Comparison of ENCODE assay signal across 16 cellular contexts in genomic region chr16:85346404-85347212, GRCh38.
DNase-seq lines count a peak whose midpoint lies in the region; ATAC-seq, FAIRE-seq and TF ChIP-seq lines count a peak whose summit lies in the region.
"Had no signal": no experiment of that assay in that cellular context is flagged by ENCODE, and none has a peak within 500 bp of the region (broad histone marks: within the 10 kb centered on the region; RNA-seq: fewer than 3 reads in every experiment).

No MANE protein-coding gene starts in this region.

- no peaks in the 10 kb centered on the region for H3F3A ChIP-seq in neural cell (ENCODE audit: insufficient read depth, low read length, poor library complexity, severe bottlenecking)

- H3K27ac Mint-ChIP-seq in stimulated activated naive B cell treated with anti-CD40 and anti-IgM and Interleukin-4, amounts not matched to agents 10 μg/mL and 1 μg/mL and 100 μg/mL, for 72 hours = no peak overlapping the region
- H3K27ac Mint-ChIP-seq: CD4-positive, alpha-beta T cell had no signal

- H3K27me3 ChIP-seq in bronchial epithelial cell (ENCODE audit: control insufficient read depth, insufficient read depth, low read length) (peaks cover 3% of the 10 kb centered on the region), neural cell (ENCODE audit: insufficient read depth, low read depth, low read length) (no peaks in the 10 kb centered on the region), gastrocnemius medialis (no peaks in the 10 kb centered on the region)

- H3K4me3 ChIP-seq in A549 (no peak overlapping the region), bronchial epithelial cell (ENCODE audit: low read depth, low read length) (no peak overlapping the region), neural cell (ENCODE audit: low read length) (no peak overlapping the region), gastrocnemius medialis (no peak overlapping the region)
- H3K4me3 ChIP-seq: HAP-1 had no signal

- peaks cover 0 to 2% of the 10 kb centered on the region in 2 donors for H3K4me1 Mint-ChIP-seq in stimulated activated naive B cell treated with anti-CD40 and anti-IgM and Interleukin-4, amounts not matched to agents 10 μg/mL and 1 μg/mL and 100 μg/mL, for 72 hours
- H3K4me1 Mint-ChIP-seq: B cell had no signal

- TF ChIP-seq RAD21 in A549 (conservative IDR thresholded peaks at IDR 0.05 in 1 of 2, IDR thresholded peaks at IDR 0.05 in 1 of 2) = no peak
- no peak for TF ChIP-seq RAD21 in neural cell (conservative IDR thresholded peaks at IDR 0.05)

- no peak for DNase-seq in A549 (ENCODE audit: low read depth in 1 of 2, low spot score in 1 of 2)
- no peak for DNase-seq in HTR-8/SVneo (ENCODE audit: insufficient read length, low spot score)
- DNase-seq in bronchial epithelial cell (ENCODE audit: low read depth) = no peak
- no peak for DNase-seq in stimulated activated naive CD8-positive, alpha-beta T cell treated with anti-CD3 and anti-CD28 coated beads, Interleukin-15, Interleukin-2, amounts not matched to agents 100 U/mL and 50 U/mL, for 24 hours
- DNase-seq in stimulated activated naive B cell treated with anti-CD40 and anti-IgM and Interleukin-4, amounts not matched to agents 10 μg/mL and 1 μg/mL and 100 μg/mL, for 72 hours = no peak
- no peak for DNase-seq in superior temporal gyrus (ENCODE audit: extremely low spot score)
- DNase-seq in gastrocnemius medialis = no peak
- DNase-seq: C1 segment of cervical spinal cord; CD4-positive, alpha-beta T cell; DMS79; GOT3 had no signal

- H3K4me1 ChIP-seq in A549 (peaks cover 13% of the 10 kb centered on the region), gastrocnemius medialis (peaks cover 26% of the 10 kb centered on the region in 2 donors)
- H3K4me1 ChIP-seq: HAP-1 had no signal

- no peak overlapping the region for H3K27ac ChIP-seq in A549
- H3K27ac ChIP-seq in neural cell (ENCODE audit: low read length) = no peak overlapping the region
- no peak overlapping the region for H3K27ac ChIP-seq in gastrocnemius medialis

- no peaks in the 10 kb centered on the region for H3K9me3 ChIP-seq in A549
- no peaks in the 10 kb centered on the region for H3K9me3 ChIP-seq in neural cell (ENCODE audit: low read length)
- no peaks in the 10 kb centered on the region for H3K9me3 ChIP-seq in gastrocnemius medialis
- H3K9me3 ChIP-seq: HAP-1 had no signal

- no peak overlapping the region for H3K4me3 Mint-ChIP-seq in stimulated activated naive B cell treated with anti-CD40 and anti-IgM and Interleukin-4, amounts not matched to agents 10 μg/mL and 1 μg/mL and 100 μg/mL, for 72 hours
- H3K4me3 Mint-ChIP-seq: B cell; CD4-positive, alpha-beta T cell had no signal

- in situ Hi-C loops in gastrocnemius medialis (cut with MboI; ENCODE audit: low sequenced_read_pairs in 4 of 4) = no loop called here

- TF ChIP-seq CTCF in A549 (IDR thresholded peaks at IDR 0.05) (no peak), bronchial epithelial cell (IDR thresholded peaks at IDR 0.05; ENCODE audit: insufficient read depth, low read length, severe bottlenecking) (no peak), neural cell (IDR thresholded peaks at IDR 0.05; ENCODE audit: poor library complexity, severe bottlenecking) (no peak), gastrocnemius medialis (IDR thresholded peaks at IDR 0.05 in 4 of 5, conservative IDR thresholded peaks at IDR 0.05 in 1 of 5) (no peak)

- no peaks in the 10 kb centered on the region for H3K9me2 ChIP-seq in neural cell (ENCODE audit: insufficient read depth, low read length)

- no peak for FAIRE-seq in A549 (lab: Jason Lieb, UNC)
- FAIRE-seq in HTR-8/SVneo (lab: Jason Lieb, UNC) = peak; percentile 94
- FAIRE-seq in bronchial epithelial cell (lab: Jason Lieb, UNC) = peak; percentile 52
- FAIRE-seq: GM12892, GM19239 had no signal

- H3K4me2 ChIP-seq in A549 (no peak overlapping the region), neural cell (ENCODE audit: low read length) (no peak overlapping the region)

- CTCF ChIA-PET in A549 (lab: Yijun Ruan, JAX) = interaction anchor here (1.2 to 2.6 kb wide), 6 partner anchors 13 to 269 kb away, joined by 4 to 8 read pairs (median 6); no protein-coding TSS in a partner anchor

- peaks cover 37 to 38% of the 10 kb centered on the region in 2 donors for H3K27me3 Mint-ChIP-seq in stimulated activated naive B cell treated with anti-CD40 and anti-IgM and Interleukin-4, amounts not matched to agents 10 μg/mL and 1 μg/mL and 100 μg/mL, for 72 hours
- H3K27me3 Mint-ChIP-seq: CD4-positive, alpha-beta T cell had no signal

- TF ChIP-seq EP300 in A549 (IDR thresholded peaks at IDR 0.05) = no peak
- TF ChIP-seq EP300 in neural cell (conservative IDR thresholded peaks at IDR 0.05; ENCODE audit: poor library complexity, severe bottlenecking) = peak; percentile 87

- ATAC-seq in A549 = no peak
- ATAC-seq in stimulated activated naive CD8-positive, alpha-beta T cell treated with anti-CD3 and anti-CD28 coated beads, Interleukin-15, Interleukin-2, amounts not matched to agents 100 U/mL and 50 U/mL, for 24 hours = no peak
- ATAC-seq in stimulated activated naive B cell treated with anti-CD40 and anti-IgM and Interleukin-4, amounts not matched to agents 10 μg/mL and 1 μg/mL and 100 μg/mL, for 72 hours (replicated peaks) = no peak
- no peak for ATAC-seq in gastrocnemius medialis

- intact Hi-C loops in gastrocnemius medialis (cut with DNase I; ENCODE audit: low total_unique reads) = no loop called here

- no peaks in the 10 kb centered on the region for H3K36me3 Mint-ChIP-seq in stimulated activated naive B cell treated with anti-CD40 and anti-IgM and Interleukin-4, amounts not matched to agents 10 μg/mL and 1 μg/mL and 100 μg/mL, for 72 hours

- no peak for TF ChIP-seq POLR2A in A549 (IDR thresholded peaks at IDR 0.05; ENCODE audit: low read length)
- TF ChIP-seq POLR2A in gastrocnemius medialis (IDR thresholded peaks at IDR 0.05) = no peak

- no peaks in the 10 kb centered on the region for H4K20me1 ChIP-seq in neural cell (ENCODE audit: insufficient read depth)

- peaks cover 5 to 11% of the 10 kb centered on the region in 2 donors for H3K9me3 Mint-ChIP-seq in stimulated activated naive B cell treated with anti-CD40 and anti-IgM and Interleukin-4, amounts not matched to agents 10 μg/mL and 1 μg/mL and 100 μg/mL, for 72 hours
- H3K9me3 Mint-ChIP-seq: CD4-positive, alpha-beta T cell had no signal

- H3K36me3 ChIP-seq in bronchial epithelial cell (ENCODE audit: control insufficient read depth, insufficient read depth, low read length) = no peaks in the 10 kb centered on the region
- H3K36me3 ChIP-seq in neural cell (ENCODE audit: insufficient read depth, low read length) = no peaks in the 10 kb centered on the region
- no peaks in the 10 kb centered on the region for H3K36me3 ChIP-seq in gastrocnemius medialis
- H3K36me3 ChIP-seq: HAP-1 had no signal

- H3K9ac ChIP-seq in neural cell (ENCODE audit: low read length) = no peak overlapping the region

- no peaks in the 10 kb centered on the region for H3K79me2 ChIP-seq in neural cell (replicated peaks; ENCODE audit: insufficient read depth, low read length)

- no peak overlapping the region for H2AFZ ChIP-seq in neural cell (ENCODE audit: low read depth, low read length)

- POLR2A ChIA-PET in A549 (lab: Yijun Ruan, JAX) = no interaction called here

- 66% methylated on average over 12 of the region's 12 CpGs for WGBS in A549 (ENCODE audit: missing lambda C conversion rate)

TF ChIP-seq in A549, 52 proteins besides CTCF, POLR2A, EP300 and RAD21:
- no peak for TF ChIP-seq PHF8 (IDR thresholded peaks at IDR 0.05; ENCODE audit: borderline replicate concordance, low read depth)
- TF ChIP-seq USF2 (IDR thresholded peaks at IDR 0.05) = 0 out of 2 replicates have a peak, but pooled peaks have one; percentile 6
TF ChIP-seq in A549: peak in this region for 1.

TF ChIP-seq in neural cell, 6 proteins besides CTCF, POLR2A, EP300 and RAD21:
- no peak for TF ChIP-seq SMC3 (conservative IDR thresholded peaks at IDR 0.05; ENCODE audit: poor library complexity)
- no peak for TF ChIP-seq POLR2AphosphoS5 (IDR thresholded peaks at IDR 0.05)
- no peak for TF ChIP-seq TAF1 (IDR thresholded peaks at IDR 0.05; ENCODE audit: low read depth)
- no peak for TF ChIP-seq EZH2 (IDR thresholded peaks at IDR 0.05; ENCODE audit: borderline replicate concordance, insufficient read depth, low read length, poor library complexity, severe bottlenecking)
- no peak for TF ChIP-seq REST (IDR thresholded peaks at IDR 0.05; ENCODE audit: borderline replicate concordance)
